12 cellular contexts compared by ENCODE assay signal in genomic region chr3:185960518-185961288, GRCh38. TPM values are rescaled to one million over a fixed set of nuclear protein-coding genes. Genes with fewer than 3 reads are reported as not detected.
DNase-seq lines count a peak whose midpoint lies in the region; ATAC-seq and TF ChIP-seq lines count a peak whose summit lies in the region.
"Had no signal": no experiment of that assay in that cellular context is flagged by ENCODE, and none has a peak within 500 bp of the region (broad histone marks: within the 10 kb centered on the region; RNA-seq: fewer than 3 reads in every experiment).

No MANE protein-coding gene starts in this region.

- H3K9me3 Mint-ChIP-seq in activated T-cell treated with anti-CD3 and anti-CD28 coated beads, Interleukin-2, amount 50 U/mL, for 72 hours: peaks cover 1 to 3% of the 10 kb centered on the region in 2 donors
- peaks cover 3% of the 10 kb centered on the region for H3K9me3 Mint-ChIP-seq in activated T-cell treated with anti-CD3 and anti-CD28 coated beads, Interleukin-2, amount 50 U/mL, for 24 hours

- in situ Hi-C loops in mammary epithelial cell (cut with MboI; ENCODE audit: low sequenced_read_pairs in 2 of 2): no loop called here

- H3K4me1 ChIP-seq in mammary epithelial cell (ENCODE audit: insufficient read depth, low read length) (peaks cover 22% of the 10 kb centered on the region), mucosa of descending colon (ENCODE audit: low read depth) (peaks cover 9% of the 10 kb centered on the region), tibial nerve (peaks cover 0 to 14% (median 6%) of the 10 kb centered on the region in 4 donors)

- intact Hi-C loops in mammary epithelial cell (cut with micrococcal nuclease): no loop called here
- intact Hi-C loops in mucosa of descending colon (cut with DNase I, micrococcal nuclease): no loop called here

- H3K27me3 Mint-ChIP-seq in activated T-cell treated with anti-CD3 and anti-CD28 coated beads, Interleukin-2, amount 50 U/mL, for 72 hours (ENCODE audit: low read depth): no peaks in the 10 kb centered on the region
- no peaks in the 10 kb centered on the region for H3K27me3 Mint-ChIP-seq in activated T-cell treated with anti-CD3 and anti-CD28 coated beads, Interleukin-2, amount 50 U/mL, for 24 hours

- H4K20me1 ChIP-seq in mammary epithelial cell (ENCODE audit: insufficient read depth, low read length): no peaks in the 10 kb centered on the region

- no peak for TF ChIP-seq EP300 in tibial nerve (IDR thresholded peaks at IDR 0.05)

- no peak for TF ChIP-seq POLR2A in tibial nerve (IDR thresholded peaks at IDR 0.05)

- no peaks in the 10 kb centered on the region for H3K27me3 ChIP-seq in mammary epithelial cell (ENCODE audit: insufficient read depth, low read length)
- no peaks in the 10 kb centered on the region for H3K27me3 ChIP-seq in tibial nerve

- 82% methylated on average over 4 of the region's 4 CpGs for WGBS in mammary epithelial cell (ENCODE audit: low coverage, missing lambda C conversion rate)
- WGBS in tibial nerve, 2 donors: 82 to 87% methylated on average over 4 of the region's 4 CpGs

- peak overlapping the region; percentile 73 for H2AFZ ChIP-seq in mammary epithelial cell (ENCODE audit: low read depth, low read length)

- H3K27ac ChIP-seq in mammary epithelial cell (ENCODE audit: insufficient read depth, low read depth, low read length) (peak overlapping the region; percentile 93), tibial nerve (peak overlapping the region in 3 of 4 donors; percentile 51 to 82 (median 60))

- CTCF ChIA-PET in mammary epithelial cell (lab: Charles Lee; ENCODE audit: low non-redundant PET): interaction anchor here (0.6 to 2.4 kb wide), 3 partner anchors 17 to 580 kb away, joined by 9 to 28 read pairs (median 9); no protein-coding TSS in a partner anchor

- dilution Hi-C loops in mammary epithelial cell (cut with HindIII; ENCODE audit: low sequenced_read_pairs): no loop called here

- H3K4me2 ChIP-seq in mammary epithelial cell (ENCODE audit: insufficient read depth, low read depth, low read length): peak overlapping the region; percentile 80

- peaks cover 0 to 2% of the 10 kb centered on the region in 2 donors for H3K36me3 Mint-ChIP-seq in activated T-cell treated with anti-CD3 and anti-CD28 coated beads, Interleukin-2, amount 50 U/mL, for 72 hours (ENCODE audit: insufficient read depth in 2 of 2)
- peaks cover 2% of the 10 kb centered on the region for H3K36me3 Mint-ChIP-seq in activated T-cell treated with anti-CD3 and anti-CD28 coated beads, Interleukin-2, amount 50 U/mL, for 24 hours (ENCODE audit: low read depth)
- H3K36me3 Mint-ChIP-seq: brain had no signal

- peak overlapping the region; percentile 86 for H3K9ac ChIP-seq in mammary epithelial cell (ENCODE audit: insufficient read depth, low read length)

- ATAC-seq in activated T-cell treated with anti-CD3 and anti-CD28 coated beads, Interleukin-2, amount 50 U/mL, for 72 hours (replicated peaks in 1 of 2): peak; percentile 32 to 38
- ATAC-seq in mucosa of descending colon (peak; percentile 85), GM19023 (IDR thresholded peaks at IDR 0.05; ENCODE audit: unreplicated experiment) (no peak)

- H3K27ac Mint-ChIP-seq in activated T-cell treated with anti-CD3 and anti-CD28 coated beads, Interleukin-2, amount 50 U/mL, for 72 hours: no peak overlapping the region
- no peak overlapping the region for H3K27ac Mint-ChIP-seq in activated T-cell treated with anti-CD3 and anti-CD28 coated beads, Interleukin-2, amount 50 U/mL, for 24 hours
- H3K27ac Mint-ChIP-seq: B cell, brain, T-cell had no signal

- H3K79me2 ChIP-seq in mammary epithelial cell (ENCODE audit: insufficient read depth, low read length): peaks cover 25% of the 10 kb centered on the region

- no peak for DNase-seq in activated T-cell treated with anti-CD3 and anti-CD28 coated beads, Interleukin-2, amount 50 U/mL, for 72 hours
- DNase-seq in activated T-cell treated with anti-CD3 and anti-CD28 coated beads, Interleukin-2, amount 50 U/mL, for 24 hours: no peak
- DNase-seq in mammary epithelial cell: no peak
- peak in 2 of 3 donors; percentile 44 to 65 for DNase-seq in mucosa of descending colon
- DNase-seq in tibial nerve (ENCODE audit: low spot score in 2 of 2): no peak
- DNase-seq in NCI-H2227 (lab: John Stamatoyannopoulos, UW; ENCODE audit: unreplicated experiment): no peak
- DNase-seq in SKM-1 (lab: John Stamatoyannopoulos, UW; ENCODE audit: unreplicated experiment): no peak
- DNase-seq: H7 had no signal

- H3K4me1 Mint-ChIP-seq in activated T-cell treated with anti-CD3 and anti-CD28 coated beads, Interleukin-2, amount 50 U/mL, for 72 hours (ENCODE audit: low read depth): peaks cover 5% of the 10 kb centered on the region
- H3K4me1 Mint-ChIP-seq in activated T-cell treated with anti-CD3 and anti-CD28 coated beads, Interleukin-2, amount 50 U/mL, for 24 hours (ENCODE audit: low read depth): peaks cover 5% of the 10 kb centered on the region
- H3K4me1 Mint-ChIP-seq: B cell, brain had no signal

- no peak overlapping the region for H3K4me3 Mint-ChIP-seq in activated T-cell treated with anti-CD3 and anti-CD28 coated beads, Interleukin-2, amount 50 U/mL, for 72 hours
- H3K4me3 Mint-ChIP-seq in activated T-cell treated with anti-CD3 and anti-CD28 coated beads, Interleukin-2, amount 50 U/mL, for 24 hours: no peak overlapping the region
- H3K4me3 Mint-ChIP-seq: B cell had no signal

- H3K4me3 ChIP-seq in mammary epithelial cell (replicated peaks in 1 of 3; ENCODE audit: insufficient read depth in 1 of 3, low read depth in 2 of 3, low read length in 3 of 3): peak overlapping the region; percentile 0 to 56 (median 49)
- H3K4me3 ChIP-seq in mucosa of descending colon: no peak overlapping the region
- H3K4me3 ChIP-seq in tibial nerve: no peak overlapping the region

- H3K9me3 ChIP-seq in mammary epithelial cell (replicated peaks; ENCODE audit: insufficient read depth, low read length): no peaks in the 10 kb centered on the region
- H3K9me3 ChIP-seq in mucosa of descending colon: no peaks in the 10 kb centered on the region
- peaks cover 0 to 12% (median 0%) of the 10 kb centered on the region in 4 donors for H3K9me3 ChIP-seq in tibial nerve

- TF ChIP-seq CTCF in mammary epithelial cell (conservative IDR thresholded peaks at IDR 0.05 in 1 of 2, IDR thresholded peaks at IDR 0.05 in 1 of 2; ENCODE audit: extremely low read depth in 1 of 2, insufficient read depth in 1 of 2, low read depth in 1 of 2, low read length in 2 of 2) (no peak), mucosa of descending colon (IDR thresholded peaks at IDR 0.05) (no peak), tibial nerve (IDR thresholded peaks at IDR 0.05) (no peak)

- no TSS peak for BruUV-seq in mammary epithelial cell (replicated peaks; lab: Mats Ljungman, UMichigan)

- no peaks in the 10 kb centered on the region for H3K36me3 ChIP-seq in mammary epithelial cell (ENCODE audit: insufficient read depth, low read length)
- H3K36me3 ChIP-seq in mucosa of descending colon (ENCODE audit: low read depth): no peaks in the 10 kb centered on the region
- no peaks in the 10 kb centered on the region for H3K36me3 ChIP-seq in tibial nerve

RNA-seq across cellular contexts. Expression of gene TRA2B, which starts 22.9 kb away (rescaled TPM):
- total RNA-seq in activated T-cell treated with anti-CD3 and anti-CD28 coated beads, Interleukin-2, amount 50 U/mL, for 72 hours: 100 to 1,000 TPM; 215 to 233 TPM
- total RNA-seq in mammary epithelial cell: 100 to 1,000 TPM; 117 to 151 TPM
- polyA plus RNA-seq in mammary epithelial cell: 130 TPM
- polyA minus RNA-seq in mammary epithelial cell: 210 TPM
- total RNA-seq in mucosa of descending colon: 100 to 1,000 TPM in 1 of 3 donors, 10 to 100 TPM in 2; 77.0 to 121 (median 92.0) TPM
- total RNA-seq in tibial nerve: 100 to 1,000 TPM; 134 to 216 (median 201) TPM

Comparison
In these comparisons a context has a peak if more than half of its experiments do, and no peak if none do; other contexts are left out.
1. DNase-seq: peak in mucosa of descending colon (2 of 3); none in activated T-cell treated with anti-CD3 and anti-CD28 coated beads, Interleukin-2, amount 50 U/mL, for 72 hours (0 of 2), activated T-cell treated with anti-CD3 and anti-CD28 coated beads, Interleukin-2, amount 50 U/mL, for 24 hours (single experiment), mammary epithelial cell (single experiment), tibial nerve (0 of 2), NCI-H2227 (single experiment) and SKM-1 (single experiment).
2. H3K4me3 ChIP-seq: peak in mammary epithelial cell (3 of 3); none in mucosa of descending colon (single experiment) and tibial nerve (0 of 4).